In the genomic region with DNA sequence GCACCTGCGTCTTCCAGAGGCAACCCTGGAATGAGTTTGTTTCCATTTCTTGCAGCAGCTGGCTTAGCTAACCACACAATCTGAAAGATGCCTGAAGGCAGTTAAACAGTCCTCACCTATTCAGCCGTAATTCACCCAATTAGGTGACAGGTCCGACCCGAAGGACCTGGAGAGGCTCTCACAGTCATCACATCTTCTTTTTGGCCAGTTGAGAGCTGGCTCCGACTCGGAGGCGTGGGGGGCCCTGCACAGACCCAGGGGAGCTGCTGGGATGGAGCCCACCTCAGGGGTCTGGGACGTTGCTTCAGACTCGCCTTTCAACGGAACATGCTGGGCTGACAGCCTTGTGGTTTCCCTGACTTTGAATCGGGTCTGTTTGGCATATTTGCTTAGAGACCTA, we compare ENCODE assay signal across 18 cellular contexts.
"Had no signal": no experiment of that assay in that cellular context is flagged by ENCODE, and none has a peak within 500 bp of the region (broad histone marks: within the 10 kb centered on the region; RNA-seq: fewer than 3 reads in every experiment).

No MANE protein-coding gene starts in this region.

- H3K4me1 ChIP-seq: esophagus muscularis mucosa, gastrocnemius medialis, left lung, lower lobe of right lung, neural progenitor cell, parathyroid adenoma, psoas muscle, stomach had no signal

- H3K9me3 ChIP-seq: gastrocnemius medialis, psoas muscle, stomach had no signal

- DNase-seq: effector memory CD8-positive, alpha-beta T cell; gastrocnemius medialis; left lung; lower lobe of right lung; occipital lobe; psoas muscle; retina; stimulated activated CD4-positive, alpha-beta T cell treated with anti-CD3 and anti-CD28 coated beads, Interleukin-12 subunit alpha, Interleukin-12 subunit beta, amount 100 ng/mL, for 4 hours; stimulated activated naive CD4-positive, alpha-beta T cell; stomach; substantia nigra; trophoblast cell had no signal

- H3K36me3 ChIP-seq: esophagus muscularis mucosa, gastrocnemius medialis, left lung, lower lobe of right lung, neural progenitor cell, stomach, thoracic aorta had no signal

- H3K27ac ChIP-seq: epithelial cell of prostate, esophagus muscularis mucosa, gastrocnemius medialis, left lung, lower lobe of right lung, neural progenitor cell, parathyroid adenoma, psoas muscle, skin epidermis, stomach, thoracic aorta had no signal

- H3K4me3 ChIP-seq: esophagus muscularis mucosa, gastrocnemius medialis, left lung, lower lobe of right lung, neural progenitor cell, psoas muscle, skin epidermis, stomach, thoracic aorta had no signal
